10 cellular contexts compared by ENCODE assay signal in genomic region chr6:26445934-26446667, GRCh38. TPM values are rescaled to one million over a fixed set of nuclear protein-coding genes. Genes with fewer than 3 reads are reported as not detected.
DNase-seq lines count a peak whose midpoint lies in the region; ATAC-seq lines count a peak whose summit lies in the region.
"Had no signal": no experiment of that assay in that cellular context is flagged by ENCODE, and none has a peak within 500 bp of the region (broad histone marks: within the 10 kb centered on the region; RNA-seq: fewer than 3 reads in every experiment).

No MANE protein-coding gene starts in this region.

- peak overlapping the region; percentile 42 for H3K27ac Mint-ChIP-seq in T-helper 2 cell treated with Interferon-gamma antibody and Interleukin-4, amounts not matched to agents 5 μg/mL and 100 μg/mL, for 36 hours
- H3K27ac Mint-ChIP-seq in memory B cell, result peak overlapping the region; percentile 31

- H3K4me1 Mint-ChIP-seq in T-helper 2 cell treated with Interferon-gamma antibody and Interleukin-4, amounts not matched to agents 5 μg/mL and 100 μg/mL, for 36 hours (ENCODE audit: low read depth), result peaks cover 38% of the 10 kb centered on the region
- peaks cover 25% of the 10 kb centered on the region for H3K4me1 Mint-ChIP-seq in memory B cell

- in situ Hi-C loops in ACHN (cut with HindIII; ENCODE audit: low pct_ligation_motif_present, low pct_unique_long_range_greater_than_20kb, low sequenced_read_pairs), result no loop called here

- peak; percentile 27 for DNase-seq in T-helper 2 cell treated with Interferon-gamma antibody and Interleukin-4, amounts not matched to agents 5 μg/mL and 100 μg/mL, for 36 hours (ENCODE audit: low spot score)
- DNase-seq in memory B cell (ENCODE audit: low spot score in 2 of 2), result no peak
- DNase-seq in ACHN, result no peak
- no peak for DNase-seq in left cardiac atrium
- DNase-seq in iPS-NIHi11 (ENCODE audit: low spot score), result no peak
- DNase-seq in glomerular visceral epithelial cell (ENCODE audit: extremely low spot score), result no peak
- DNase-seq: naive B cell, NCI-H1105 treated with DMSO at 0.1 percent for 48 hours had no signal

- H3K27me3 Mint-ChIP-seq in T-helper 2 cell treated with Interferon-gamma antibody and Interleukin-4, amounts not matched to agents 5 μg/mL and 100 μg/mL, for 36 hours (ENCODE audit: low read depth), result no peaks in the 10 kb centered on the region
- no peaks in the 10 kb centered on the region for H3K27me3 Mint-ChIP-seq in memory B cell
- H3K27me3 Mint-ChIP-seq: naive B cell had no signal

- H3K4me3 Mint-ChIP-seq in T-helper 2 cell treated with Interferon-gamma antibody and Interleukin-4, amounts not matched to agents 5 μg/mL and 100 μg/mL, for 36 hours, result peak overlapping the region; percentile 47
- no peak overlapping the region for H3K4me3 Mint-ChIP-seq in memory B cell

- no peaks in the 10 kb centered on the region for H3K9me3 Mint-ChIP-seq in T-helper 2 cell treated with Interferon-gamma antibody and Interleukin-4, amounts not matched to agents 5 μg/mL and 100 μg/mL, for 36 hours
- H3K9me3 Mint-ChIP-seq in memory B cell, result no peaks in the 10 kb centered on the region
- H3K9me3 Mint-ChIP-seq: naive B cell had no signal

- ATAC-seq in GM18858 (IDR thresholded peaks at IDR 0.05; ENCODE audit: unreplicated experiment), result peak; percentile 63
- peak; percentile 72 for ATAC-seq in HG02588 (IDR thresholded peaks at IDR 0.05; ENCODE audit: unreplicated experiment)
- ATAC-seq in memory B cell (ENCODE audit: low read depth), result peak; percentile 47
- ATAC-seq in left cardiac atrium, result no peak

- H3K36me3 Mint-ChIP-seq in T-helper 2 cell treated with Interferon-gamma antibody and Interleukin-4, amounts not matched to agents 5 μg/mL and 100 μg/mL, for 36 hours (ENCODE audit: low read depth), result peaks cover 75% of the 10 kb centered on the region
- peaks cover 43% of the 10 kb centered on the region for H3K36me3 Mint-ChIP-seq in memory B cell

- intact Hi-C loops in left cardiac atrium (cut with DNase I), result no loop called here

RNA-seq across cellular contexts. Expression of gene BTN3A3, which starts 5.8 kb away (rescaled TPM):
- total RNA-seq in left cardiac atrium, result 10 to 100 TPM in 1 of 2 donors, 1 to 10 TPM in 1; 8.9 to 13.3 TPM

RNA-seq across cellular contexts. Expression of gene BTN2A1, which starts 11.7 kb away (rescaled TPM):
- 10 to 100 TPM; 16.1 to 19.1 TPM for total RNA-seq in left cardiac atrium

RNA-seq across cellular contexts. Expression of gene BTN3A1, which starts 44.0 kb away (rescaled TPM):
- 10 to 100 TPM in 1 of 2 donors, 1 to 10 TPM in 1; 5.7 to 12.4 TPM for total RNA-seq in left cardiac atrium

RNA-seq across cellular contexts. Expression of gene BTN1A1, which starts 54.0 kb away (rescaled TPM):
- total RNA-seq in left cardiac atrium, result not detected

Comparison
In these comparisons a context has a peak if more than half of its experiments do, and no peak if none do; other contexts are left out.
1. ATAC-seq: peak in GM18858 (single experiment), HG02588 (single experiment) and memory B cell (single experiment); none in left cardiac atrium (0 of 2).